Comparison of ENCODE assay signal across 21 cellular contexts in genomic region chrX:87272491-87272890, GRCh38.
"Had no signal": no experiment of that assay in that cellular context is flagged by ENCODE, and none has a peak within 500 bp of the region (broad histone marks: within the 10 kb centered on the region; RNA-seq: fewer than 3 reads in every experiment).

No MANE protein-coding gene starts in this region.

- H3K27me3 ChIP-seq: MG63, SJSA1 had no signal

- H3K27ac ChIP-seq: SJSA1, SK-N-MC had no signal

- H3K4me1 ChIP-seq: SJSA1 had no signal

- H3K36me3 ChIP-seq: MG63, SJSA1 had no signal

- DNase-seq: IMR-90, Karpas-422, KG1, MG63, NCI-H1092, NCI-H1105 treated with DMSO at 0.1 percent for 48 hours, NCI-H1417 treated with DMSO at 0.1 percent for 48 hours, NCI-H146, NCI-H1694 treated with DMSO at 0.1 percent for 48 hours, NCI-H1930, NCI-H2081, NCI-H2107, NCI-H2227 treated with DMSO at 0.1 percent for 48 hours, NCI-H524, NCI-H526 treated with DMSO at 0.1 percent for 48 hours, NCI-H748 treated with DMSO at 0.1 percent for 48 hours, Right ventricle myocardium superior, RPMI8226, SIG-M5 had no signal

- H3K4me3 ChIP-seq: MG63, SJSA1, SK-N-MC had no signal

- H3K9me3 ChIP-seq: MG63, SJSA1 had no signal
